In genomic region chr3:168040624-168041208, GRCh38 we compare ENCODE assay signal across 8 cellular contexts. TPM values are rescaled to one million over a fixed set of nuclear protein-coding genes. Genes with fewer than 3 reads are reported as not detected.
DNase-seq lines count a peak whose midpoint lies in the region; ATAC-seq, FAIRE-seq and TF ChIP-seq lines count a peak whose summit lies in the region.

No MANE protein-coding gene starts in this region.

- no TSS peak for BruUV-seq in endothelial cell of umbilical vein (replicated peaks; lab: Mats Ljungman, UMichigan)

- H3K36me3 ChIP-seq in GM06990 (ENCODE audit: control insufficient read depth, insufficient read depth, low read length) (peaks cover 2% of the 10 kb centered on the region), endothelial cell of umbilical vein (ENCODE audit: control insufficient read depth in 2 of 2, extremely low read depth in 1 of 2, insufficient read depth in 2 of 2, low read length in 2 of 2) (no peaks in the 10 kb centered on the region), neural cell (ENCODE audit: insufficient read depth, low read length) (no peaks in the 10 kb centered on the region), aorta (ENCODE audit: control insufficient read depth in 1 of 2, insufficient read depth in 2 of 2, low read length in 1 of 2) (no peaks in the 10 kb centered on the region)

- WGBS in aorta, 2 donors, result 72 to 74% methylated on average over 6 of the region's 6 CpGs

- no peaks in the 10 kb centered on the region for H3K9me2 ChIP-seq in neural cell (ENCODE audit: insufficient read depth, low read length)

- H3K9me1 ChIP-seq in endothelial cell of umbilical vein (replicated peaks; ENCODE audit: control insufficient read depth, extremely low read depth, insufficient read depth, low read length), result no peaks in the 10 kb centered on the region

- no peak overlapping the region for H3K4me2 ChIP-seq in endothelial cell of umbilical vein (ENCODE audit: insufficient read depth, low read length)
- H3K4me2 ChIP-seq in neural cell (ENCODE audit: low read length), result no peak overlapping the region

- TF ChIP-seq CTCF in GM06990 (IDR thresholded peaks at IDR 0.05; ENCODE audit: insufficient read depth, low read length, poor library complexity, severe bottlenecking), result peak; percentile 65
- TF ChIP-seq CTCF in endothelial cell of umbilical vein (IDR thresholded peaks at IDR 0.05; ENCODE audit: extremely low read depth in 1 of 2, insufficient read depth in 1 of 2, low read depth in 1 of 2, low read length in 2 of 2), result peak; percentile 51 to 63
- peak; percentile 90 for TF ChIP-seq CTCF in neural cell (IDR thresholded peaks at IDR 0.05; ENCODE audit: poor library complexity, severe bottlenecking)

- TF ChIP-seq RAD21 in neural cell (conservative IDR thresholded peaks at IDR 0.05), result peak; percentile 90

- no peaks in the 10 kb centered on the region for H3F3A ChIP-seq in neural cell (ENCODE audit: insufficient read depth, low read length, poor library complexity, severe bottlenecking)

- DNase-seq in GM06990 (ENCODE audit: extremely low read depth, insufficient read length), result no peak
- DNase-seq in KG1 (lab: John Stamatoyannopoulos, UW), result peak; percentile 10
- DNase-seq in OCI-M2 (lab: John Stamatoyannopoulos, UW; ENCODE audit: unreplicated experiment), result peak; percentile 21
- DNase-seq in endothelial cell of umbilical vein (ENCODE audit: low read depth, low spot score), result peak; percentile 37
- DNase-seq in activated CD4-positive, alpha-beta T cell treated with anti-CD3 and anti-CD28 coated beads for 48 hours, result no peak
- DNase-seq in aorta, result no peak

- CTCF ChIA-PET in endothelial cell of umbilical vein (lab: Charles Lee), result interaction anchor here (0.6 to 4.8 kb wide), 25 partner anchors 9 to 771 kb away, joined by 3 to 104 read pairs (median 5); partner anchors contain the start of gene ZBBX

- H3K4me3 ChIP-seq in GM06990 (replicated peaks; ENCODE audit: low read depth, low read length), result no peak overlapping the region
- H3K4me3 ChIP-seq in endothelial cell of umbilical vein (replicated peaks in 1 of 3; ENCODE audit: insufficient read depth in 1 of 3, low read depth in 1 of 3, low read length in 3 of 3), result no peak overlapping the region
- H3K4me3 ChIP-seq in neural cell (ENCODE audit: low read length), result no peak overlapping the region
- H3K4me3 ChIP-seq in aorta (ENCODE audit: low read length in 2 of 2), result no peak overlapping the region

- no peaks in the 10 kb centered on the region for H4K20me1 ChIP-seq in endothelial cell of umbilical vein (replicated peaks; ENCODE audit: control insufficient read depth, extremely low read depth, insufficient read depth, low read length)
- H4K20me1 ChIP-seq in neural cell (ENCODE audit: insufficient read depth), result no peaks in the 10 kb centered on the region

- no peaks in the 10 kb centered on the region for H3K27me3 ChIP-seq in GM06990 (replicated peaks; ENCODE audit: control insufficient read depth, insufficient read depth, low read length)
- H3K27me3 ChIP-seq in endothelial cell of umbilical vein (ENCODE audit: control insufficient read depth in 2 of 2, insufficient read depth in 2 of 2, low read length in 2 of 2), result no peaks in the 10 kb centered on the region
- H3K27me3 ChIP-seq in neural cell (ENCODE audit: insufficient read depth, low read depth, low read length), result no peaks in the 10 kb centered on the region
- no peaks in the 10 kb centered on the region for H3K27me3 ChIP-seq in aorta (ENCODE audit: control insufficient read depth in 1 of 2, insufficient read depth in 2 of 2, low read length in 1 of 2)

- no peak overlapping the region for H2AFZ ChIP-seq in endothelial cell of umbilical vein (ENCODE audit: low read depth, low read length)
- H2AFZ ChIP-seq in neural cell (ENCODE audit: low read depth, low read length), result no peak overlapping the region

- dilution Hi-C loops in endothelial cell of umbilical vein (cut with MboI; ENCODE audit: extremely low pct_ligation_motif_present, low sequenced_read_pairs), result no loop called here

- TF ChIP-seq POLR2A in endothelial cell of umbilical vein (IDR thresholded peaks at IDR 0.05; ENCODE audit: low read depth, low read length), result no peak

- intact Hi-C loops in endothelial cell of umbilical vein (cut with micrococcal nuclease), result loop anchor here (1.0 to 10.0 kb wide), 3 partner anchors 16 to 656 kb away; partner anchors contain the start of gene ZBBX
- intact Hi-C loops in aorta (cut with DNase I), result no loop called here

- H3K27ac ChIP-seq in endothelial cell of umbilical vein (ENCODE audit: insufficient read depth, low read depth, low read length) (no peak overlapping the region), neural cell (ENCODE audit: low read length) (no peak overlapping the region), aorta (ENCODE audit: low read depth in 1 of 2, low read length in 2 of 2) (no peak overlapping the region)

- FAIRE-seq in endothelial cell of umbilical vein (lab: Jason Lieb, UNC), result peak; percentile 70

- H3K4me1 ChIP-seq in endothelial cell of umbilical vein (ENCODE audit: control insufficient read depth, extremely low read depth, insufficient read depth, low read length) (peaks cover 6% of the 10 kb centered on the region), aorta (ENCODE audit: control insufficient read depth in 1 of 2, insufficient read depth in 2 of 2, low read length in 2 of 2) (no peaks in the 10 kb centered on the region)

- peak; percentile 68 for ATAC-seq in GM21723 (IDR thresholded peaks at IDR 0.05; ENCODE audit: unreplicated experiment)
- no peak for ATAC-seq in aorta (ENCODE audit: low FRiP score)

- no peak for TF ChIP-seq EP300 in neural cell (conservative IDR thresholded peaks at IDR 0.05; ENCODE audit: poor library complexity, severe bottlenecking)

- H3K9me3 ChIP-seq in endothelial cell of umbilical vein (replicated peaks; ENCODE audit: control insufficient read depth, insufficient read depth, low read length), result no peaks in the 10 kb centered on the region
- no peaks in the 10 kb centered on the region for H3K9me3 ChIP-seq in neural cell (ENCODE audit: low read length)
- H3K9me3 ChIP-seq in aorta (ENCODE audit: control insufficient read depth, low read length), result no peaks in the 10 kb centered on the region

- H3K9ac ChIP-seq in endothelial cell of umbilical vein (replicated peaks; ENCODE audit: extremely low read depth, insufficient read depth, low read length) (no peak overlapping the region), neural cell (ENCODE audit: low read length) (no peak overlapping the region)

- no peaks in the 10 kb centered on the region for H3K79me2 ChIP-seq in endothelial cell of umbilical vein (ENCODE audit: control insufficient read depth, insufficient read depth, low read length)
- H3K79me2 ChIP-seq in neural cell (replicated peaks; ENCODE audit: insufficient read depth, low read length), result no peaks in the 10 kb centered on the region

- POLR2A ChIA-PET in endothelial cell of umbilical vein (lab: Charles Lee), result no interaction called here

TF ChIP-seq in endothelial cell of umbilical vein, 7 proteins besides CTCF, POLR2A, EP300 and RAD21:
- TF ChIP-seq MYC (IDR thresholded peaks at IDR 0.05; ENCODE audit: low read depth, low read length) (no peak), MAX (IDR thresholded peaks at IDR 0.05; ENCODE audit: insufficient read depth, insufficient read length) (no peak), GATA2 (IDR thresholded peaks at IDR 0.05; ENCODE audit: insufficient read depth, insufficient read length, low read depth, low read length) (no peak), POLR2AphosphoS5 (IDR thresholded peaks at IDR 0.05; ENCODE audit: insufficient read depth, low read depth, low read length) (no peak), EZH2 (IDR thresholded peaks at IDR 0.05; ENCODE audit: borderline replicate concordance, low read depth, low read length, severe bottlenecking) (no peak), FOS (IDR thresholded peaks at IDR 0.05; ENCODE audit: borderline replicate concordance, insufficient read depth, low read length) (no peak), JUN (IDR thresholded peaks at IDR 0.05; ENCODE audit: borderline replicate concordance, insufficient read depth, insufficient read length, low read depth) (no peak)
TF ChIP-seq in endothelial cell of umbilical vein: peak in this region for 0.

TF ChIP-seq in neural cell, 6 proteins besides CTCF, POLR2A, EP300 and RAD21:
- peak; percentile 92 for TF ChIP-seq SMC3 (conservative IDR thresholded peaks at IDR 0.05; ENCODE audit: poor library complexity)
- TF ChIP-seq MXI1 (conservative IDR thresholded peaks at IDR 0.05; ENCODE audit: poor library complexity, severe bottlenecking), result no peak

RNA-seq across cellular contexts. Expression of gene GOLIM4, which starts 55.0 kb away (rescaled TPM):
- total RNA-seq in endothelial cell of umbilical vein (39.7 and 40.8 TPM in 2 replicates), aorta (10 to 100 TPM; 44.6 to 48.8 TPM)
- polyA plus RNA-seq in endothelial cell of umbilical vein (8.1 and 11.7 TPM in 2 replicates), neural cell (1.9 and 3.2 TPM in 2 replicates), aorta (10 to 100 TPM; 20.5 to 21.2 TPM)
- polyA plus RNA-seq in endothelial cell of umbilical vein (2011; cell fraction: cytosol; rRNA removed), result 19.9 and 22.7 TPM in 2 replicates
- polyA plus RNA-seq in endothelial cell of umbilical vein (2011; cell fraction: nucleus; rRNA removed), result 15.5 and 24.0 TPM in 2 replicates
- polyA plus RNA-seq in endothelial cell of umbilical vein (2012), result 31.6 and 32.3 TPM in 2 replicates
- polyA minus RNA-seq in endothelial cell of umbilical vein (23.3 and 23.5 TPM in 2 replicates), neural cell (10.7 and 11.3 TPM in 2 replicates)
- 37.2 TPM for polyA minus RNA-seq in endothelial cell of umbilical vein (2011; cell fraction: cytosol; rRNA and poly(A)+ RNA removed)
- polyA minus RNA-seq in endothelial cell of umbilical vein (2011; cell fraction: nucleus; rRNA and poly(A)+ RNA removed), result 14.7 and 17.3 TPM in 2 replicates

Comparison
In these comparisons a context has a peak if more than half of its experiments do, and no peak if none do; other contexts are left out.
1. DNase-seq: peak in KG1 (single experiment), OCI-M2 (single experiment) and endothelial cell of umbilical vein (single experiment); none in GM06990 (single experiment), activated CD4-positive, alpha-beta T cell treated with anti-CD3 and anti-CD28 coated beads for 48 hours (single experiment) and aorta (0 of 2).
2. Peak in every context shown above with its lines, with median percentiles within 50 percentile points of each other: CTCF ChIP-seq.